In the genomic region with DNA sequence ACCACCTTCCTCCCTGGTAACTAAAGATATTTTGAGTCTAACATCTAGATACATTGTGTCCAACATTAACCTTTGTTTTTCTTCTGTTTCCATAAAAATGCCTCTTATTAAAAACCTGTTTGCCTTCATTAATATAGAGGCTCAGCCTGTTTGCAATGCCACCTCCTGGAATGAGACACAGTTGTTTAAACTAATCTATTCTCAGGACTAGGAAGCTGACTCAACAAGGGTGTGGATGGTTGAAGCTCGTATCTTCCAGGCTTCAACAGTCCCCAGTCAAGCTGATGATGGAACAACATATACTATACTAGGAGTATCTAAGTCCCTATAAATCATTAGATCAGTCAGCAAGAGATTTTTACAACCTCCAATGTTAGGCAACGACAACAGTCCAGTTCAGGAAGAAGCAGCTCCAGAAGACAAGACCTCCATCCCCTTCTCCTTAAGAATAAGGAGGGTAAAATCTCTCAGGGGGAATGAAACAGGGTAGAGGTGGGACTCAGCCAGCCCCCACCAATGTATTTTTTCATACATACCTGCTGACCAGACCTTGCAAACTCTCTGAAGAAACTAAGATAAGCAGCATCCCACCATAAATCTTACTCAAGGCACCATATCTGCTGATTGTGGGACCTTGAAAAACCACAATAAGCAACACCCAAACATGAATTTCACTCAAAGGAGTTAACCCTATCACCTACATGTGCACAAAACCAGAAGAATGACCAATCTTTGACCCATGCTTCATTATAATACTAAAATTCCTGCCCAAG, we compare ENCODE assay signal across 18 cellular contexts.
"Had no signal": no experiment of that assay in that cellular context is flagged by ENCODE, and none has a peak within 500 bp of the region (broad histone marks: within the 10 kb centered on the region; RNA-seq: fewer than 3 reads in every experiment).

No MANE protein-coding gene starts in this region.

- H3K9me3 ChIP-seq: body of pancreas, esophagus squamous epithelium, stomach, uterus had no signal

- DNase-seq: activated CD4-positive, alpha-beta T cell treated with anti-CD3 and anti-CD28 coated beads for 1 hour; activated CD4-positive, alpha-beta T cell treated with anti-CD3 and anti-CD28 coated beads, Interleukin-2, amount 50 U/mL, for 48 hours; activated effector memory CD4-positive, alpha-beta T cell treated with anti-CD3 and anti-CD28 coated beads, Interleukin-2, amount 50 U/mL, for 16 hours; activated T-cell treated with anti-CD3 and anti-CD28 coated beads, Interleukin-2, amount 50 U/mL, for 4 hours; amniotic stem cell; body of pancreas; esophagus squamous epithelium; foreskin melanocyte; head of caudate nucleus; left ventricle myocardium inferior; stomach; T-helper 2 cell; uterus had no signal

- H3K4me3 ChIP-seq: body of pancreas, esophagus squamous epithelium, left ventricle myocardium inferior, skin epidermis, stomach, uterus had no signal

- H3K79me2 ChIP-seq: parathyroid adenoma had no signal

- H3K36me3 ChIP-seq: esophagus squamous epithelium, left ventricle myocardium inferior, stomach, uterus had no signal

- H3K4me1 ChIP-seq: body of pancreas, left ventricle myocardium inferior, parathyroid adenoma, stomach, uterus had no signal

- H2AFZ ChIP-seq: parathyroid adenoma had no signal

- H3K27ac Mint-ChIP-seq: activated naive CD4-positive, alpha-beta T cell treated with anti-CD3 and anti-CD28 coated beads, Interleukin-2, amount 50 U/mL, for 72 hours; dendritic cell treated with granulocyte-macrophage colony-stimulating factor and Interleukin-4, amounts not matched to agents 40 ng/mL and 50 ng/mL, for 4 days had no signal

- H3K27me3 Mint-ChIP-seq: dendritic cell treated with granulocyte-macrophage colony-stimulating factor and Interleukin-4, amounts not matched to agents 40 ng/mL and 50 ng/mL, for 4 days had no signal

- H3K4me3 Mint-ChIP-seq: activated T-cell treated with anti-CD3 and anti-CD28 coated beads, Interleukin-2, amount 50 U/mL, for 4 hours; dendritic cell treated with granulocyte-macrophage colony-stimulating factor and Interleukin-4, amounts not matched to agents 40 ng/mL and 50 ng/mL, for 4 days; neural crest cell had no signal

- H3K36me3 Mint-ChIP-seq: activated naive CD4-positive, alpha-beta T cell treated with anti-CD3 and anti-CD28 coated beads, Interleukin-2, amount 50 U/mL, for 72 hours had no signal

- H3K27me3 ChIP-seq: body of pancreas, esophagus squamous epithelium, stomach, uterus had no signal

- H3K4me1 Mint-ChIP-seq: neural crest cell had no signal

- H3K9me3 Mint-ChIP-seq: activated naive CD4-positive, alpha-beta T cell treated with anti-CD3 and anti-CD28 coated beads, Interleukin-2, amount 50 U/mL, for 72 hours; activated T-cell treated with anti-CD3 and anti-CD28 coated beads, Interleukin-2, amount 50 U/mL, for 4 hours; dendritic cell treated with granulocyte-macrophage colony-stimulating factor and Interleukin-4, amounts not matched to agents 40 ng/mL and 50 ng/mL, for 4 days; neural crest cell had no signal

- ATAC-seq: activated naive CD4-positive, alpha-beta T cell treated with anti-CD3 and anti-CD28 coated beads, Interleukin-2, amount 50 U/mL, for 72 hours; activated T-cell treated with anti-CD3 and anti-CD28 coated beads, Interleukin-2, amount 50 U/mL, for 4 hours; body of pancreas had no signal

- H3K27ac ChIP-seq: body of pancreas, esophagus squamous epithelium, left ventricle myocardium inferior, parathyroid adenoma, skin epidermis, stomach, uterus had no signal

- H3K9ac ChIP-seq: parathyroid adenoma had no signal
